Comparison of ENCODE assay signal across 12 cellular contexts in genomic region chr1:235984041-235984820, GRCh38.
DNase-seq lines count a peak whose midpoint lies in the region; ATAC-seq, FAIRE-seq and TF ChIP-seq lines count a peak whose summit lies in the region.
"Had no signal": no experiment of that assay in that cellular context is flagged by ENCODE, and none has a peak within 500 bp of the region (broad histone marks: within the 10 kb centered on the region; RNA-seq: fewer than 3 reads in every experiment).

No MANE protein-coding gene starts in this region.

- H3K36me3 Mint-ChIP-seq in chondrocyte (ENCODE audit: low read depth) (peaks cover 26% of the 10 kb centered on the region), T-helper 17 cell (ENCODE audit: low read depth) (peaks cover 2% of the 10 kb centered on the region)
- no peaks in the 10 kb centered on the region for H3K36me3 Mint-ChIP-seq in activated T-helper 1 cell treated with anti-CD3 and anti-CD28 coated beads, Interleukin-12 subunit alpha, Interleukin-12 subunit beta, Interleukin-2, Interleukin-4 antibody, amounts not matched to agents 30 ng/mL and 10 ng/mL and 1 ng/mL, durations not matched to agents 14 hours and 24 hours and 36 hours (ENCODE audit: low read depth)

- H3K4me3 ChIP-seq in small intestine (ENCODE audit: low read depth in 1 of 2, low read length in 2 of 2) = no peak overlapping the region

- intact Hi-C loops in activated T-helper 1 cell treated with anti-CD3 and anti-CD28 coated beads, Interleukin-12 subunit alpha, Interleukin-12 subunit beta, Interleukin-2, Interleukin-4 antibody, amounts not matched to agents 30 ng/mL and 10 ng/mL and 1 ng/mL, durations not matched to agents 14 hours and 24 hours and 36 hours (cut with micrococcal nuclease) = no loop called here

- H3K4me3 Mint-ChIP-seq in chondrocyte (ENCODE audit: unreplicated experiment) (peak overlapping the region; percentile 34), T-helper 17 cell (no peak overlapping the region)
- no peak overlapping the region for H3K4me3 Mint-ChIP-seq in activated T-helper 1 cell treated with anti-CD3 and anti-CD28 coated beads, Interleukin-12 subunit alpha, Interleukin-12 subunit beta, Interleukin-2, Interleukin-4 antibody, amounts not matched to agents 30 ng/mL and 10 ng/mL and 1 ng/mL, durations not matched to agents 14 hours and 24 hours and 36 hours

- no peak for FAIRE-seq in small intestine (lab: Jason Lieb, UNC)
- FAIRE-seq: kidney had no signal

- H3K27me3 Mint-ChIP-seq in chondrocyte (ENCODE audit: low read depth) = no peaks in the 10 kb centered on the region
- H3K27me3 Mint-ChIP-seq in T-helper 17 cell = peaks cover 14% of the 10 kb centered on the region
- H3K27me3 Mint-ChIP-seq in activated T-helper 1 cell treated with anti-CD3 and anti-CD28 coated beads, Interleukin-12 subunit alpha, Interleukin-12 subunit beta, Interleukin-2, Interleukin-4 antibody, amounts not matched to agents 30 ng/mL and 10 ng/mL and 1 ng/mL, durations not matched to agents 14 hours and 24 hours and 36 hours (ENCODE audit: insufficient read depth) = peaks cover 23% of the 10 kb centered on the region

- H3K27ac ChIP-seq in small intestine (ENCODE audit: low read depth in 1 of 2, low read length in 1 of 2) = peak overlapping the region in 1 of 2 donors; percentile 74

- 60 to 87% (median 85%) methylated on average over 6 of the region's 6 CpGs for WGBS in small intestine, 3 donors

- peak overlapping the region; percentile 92 for H3K27ac Mint-ChIP-seq in chondrocyte (ENCODE audit: unreplicated experiment)
- no peak overlapping the region for H3K27ac Mint-ChIP-seq in T-helper 17 cell
- H3K27ac Mint-ChIP-seq in activated T-helper 1 cell treated with anti-CD3 and anti-CD28 coated beads, Interleukin-12 subunit alpha, Interleukin-12 subunit beta, Interleukin-2, Interleukin-4 antibody, amounts not matched to agents 30 ng/mL and 10 ng/mL and 1 ng/mL, durations not matched to agents 14 hours and 24 hours and 36 hours = no peak overlapping the region

- H3K4me1 ChIP-seq in small intestine (ENCODE audit: control insufficient read depth in 2 of 2, insufficient read depth in 1 of 2, low read depth in 1 of 2, low read length in 1 of 2) = no peaks in the 10 kb centered on the region

- peak; percentile 60 for DNase-seq in HS-5 (ENCODE audit: low read depth)
- DNase-seq in chondrocyte (ENCODE audit: low spot score) = no peak
- peak; percentile 68 for DNase-seq in kidney tubule cell (ENCODE audit: low spot score)
- peak; percentile 64 for DNase-seq in stromal cell of bone marrow (ENCODE audit: low read depth)
- no peak for DNase-seq in T-helper 17 cell
- DNase-seq in small intestine = no peak
- no peak for DNase-seq in activated CD8-positive, alpha-beta memory T cell treated with anti-CD3 and anti-CD28 coated beads for 24 hours
- DNase-seq in activated T-helper 1 cell treated with anti-CD3 and anti-CD28 coated beads, Interleukin-12 subunit alpha, Interleukin-12 subunit beta, Interleukin-2, Interleukin-4 antibody, amounts not matched to agents 30 ng/mL and 10 ng/mL and 1 ng/mL, durations not matched to agents 14 hours and 24 hours and 36 hours (ENCODE audit: low spot score) = no peak
- DNase-seq: cerebellar nuclear complex, DMS79 treated with DMSO at 0.1 percent for 48 hours, kidney, NCI-H2171 treated with DMSO at 0.1 percent for 48 hours had no signal

- H3K36me3 ChIP-seq in small intestine (ENCODE audit: control insufficient read depth in 2 of 2, insufficient read depth in 2 of 2, low read length in 2 of 2) = peaks cover 0 to 2% of the 10 kb centered on the region in 2 donors

- H3K27me3 ChIP-seq in small intestine (ENCODE audit: control insufficient read depth in 2 of 2, insufficient read depth in 2 of 2, low read length in 2 of 2) = no peaks in the 10 kb centered on the region

- ATAC-seq in T-helper 17 cell = no peak

- peaks cover 9% of the 10 kb centered on the region for H3K9me3 Mint-ChIP-seq in chondrocyte (ENCODE audit: low read depth)
- H3K9me3 Mint-ChIP-seq in activated T-helper 1 cell treated with anti-CD3 and anti-CD28 coated beads, Interleukin-12 subunit alpha, Interleukin-12 subunit beta, Interleukin-2, Interleukin-4 antibody, amounts not matched to agents 30 ng/mL and 10 ng/mL and 1 ng/mL, durations not matched to agents 14 hours and 24 hours and 36 hours = no peaks in the 10 kb centered on the region

- no peaks in the 10 kb centered on the region for H3K9me3 ChIP-seq in T-helper 17 cell (ENCODE audit: control insufficient read depth, low read length, poor library complexity, severe bottlenecking)
- no peaks in the 10 kb centered on the region for H3K9me3 ChIP-seq in small intestine (ENCODE audit: control insufficient read depth, low read depth)

- TF ChIP-seq CTCF in chondrocyte (IDR thresholded peaks at IDR 0.05) = no peak

- H3K4me1 Mint-ChIP-seq in chondrocyte (ENCODE audit: low read depth) (peaks cover 49% of the 10 kb centered on the region), T-helper 17 cell (no peaks in the 10 kb centered on the region)
- peaks cover 12% of the 10 kb centered on the region for H3K4me1 Mint-ChIP-seq in activated T-helper 1 cell treated with anti-CD3 and anti-CD28 coated beads, Interleukin-12 subunit alpha, Interleukin-12 subunit beta, Interleukin-2, Interleukin-4 antibody, amounts not matched to agents 30 ng/mL and 10 ng/mL and 1 ng/mL, durations not matched to agents 14 hours and 24 hours and 36 hours (ENCODE audit: low read depth)

Comparison
In these comparisons a context has a peak if more than half of its experiments do, and no peak if none do; other contexts are left out.
1. DNase-seq: peak in HS-5 (single experiment), kidney tubule cell (single experiment) and stromal cell of bone marrow (single experiment); none in chondrocyte (single experiment), T-helper 17 cell (0 of 3), small intestine (single experiment), activated CD8-positive, alpha-beta memory T cell treated with anti-CD3 and anti-CD28 coated beads for 24 hours (single experiment) and activated T-helper 1 cell treated with anti-CD3 and anti-CD28 coated beads, Interleukin-12 subunit alpha, Interleukin-12 subunit beta, Interleukin-2, Interleukin-4 antibody, amounts not matched to agents 30 ng/mL and 10 ng/mL and 1 ng/mL, durations not matched to agents 14 hours and 24 hours and 36 hours (single experiment).